In genomic region chr12:39503445-39503844, GRCh38 we compare ENCODE assay signal across 14 cellular contexts.
DNase-seq lines count a peak whose midpoint lies in the region; ATAC-seq lines count a peak whose summit lies in the region.
"Had no signal": no experiment of that assay in that cellular context is flagged by ENCODE, and none has a peak within 500 bp of the region (broad histone marks: within the 10 kb centered on the region; RNA-seq: fewer than 3 reads in every experiment).

No MANE protein-coding gene starts in this region.

- no peak overlapping the region for H4K8ac ChIP-seq in mesendoderm (ENCODE audit: low read depth, low read length)

- H2BK15ac ChIP-seq in mesendoderm (replicated peaks; ENCODE audit: low read depth) = no peak overlapping the region

- H3K18ac ChIP-seq in mesendoderm (ENCODE audit: low read length) = no peak overlapping the region

- no peak overlapping the region for H2BK5ac ChIP-seq in mesendoderm (ENCODE audit: low read length)

- H3K4me2 ChIP-seq in mesendoderm (ENCODE audit: low read length) = no peak overlapping the region

- H3K27ac ChIP-seq in mesendoderm (ENCODE audit: low read depth, low read length) = no peak overlapping the region

- WGBS in mesendoderm (ENCODE audit: extremely low coverage, insufficient coverage, low lambda C conversion rate) = 100% methylated on average over 1 of the region's 1 CpG

- H2BK120ac ChIP-seq in mesendoderm (ENCODE audit: low read depth, low read length) = no peak overlapping the region

- no peaks in the 10 kb centered on the region for H3K79me2 ChIP-seq in mesendoderm (ENCODE audit: control insufficient read depth, insufficient read depth, low read length)

- H3K4me3 ChIP-seq in mesendoderm (ENCODE audit: low read length) = no peak overlapping the region
- H3K4me3 ChIP-seq: lung had no signal

- DNase-seq in Caki2 (ENCODE audit: low read depth) (peak; percentile 25), NCI-H460 (ENCODE audit: extremely low read depth, low read depth) (peak; percentile 50), dermis blood vessel endothelial cell (peak; percentile 2), mesendoderm (peak; percentile 29), D341Med (ENCODE audit: low spot score) (no peak)
- no peak for DNase-seq in stimulated activated naive CD4-positive, alpha-beta T cell (lab: John Stamatoyannopoulos, UW)
- no peak for DNase-seq in stimulated activated CD4-positive, alpha-beta T cell treated with anti-CD3 and anti-CD28 coated beads, Interleukin-12 subunit alpha, Interleukin-12 subunit beta, amount 100 ng/mL, for 4 hours
- DNase-seq: activated CD8-positive, alpha-beta memory T cell treated with anti-CD3 and anti-CD28 coated beads, Interleukin-2, amount 10 ng/mL, durations not matched to agents 7 days and 5 days; activated naive CD8-positive, alpha-beta T cell treated with anti-CD3 and anti-CD28 coated beads for 36 hours; NCI-H526; nucleus accumbens; Right ventricle myocardium superior had no signal

- no peak overlapping the region for H3K23ac ChIP-seq in mesendoderm (ENCODE audit: low read length)

- H4K5ac ChIP-seq in mesendoderm (ENCODE audit: low read length) = no peak overlapping the region

- H2AK5ac ChIP-seq in mesendoderm (ENCODE audit: low read length) = no peak overlapping the region

- in situ Hi-C loops in Caki2 (cut with HindIII; ENCODE audit: low pct_unique_long_range_greater_than_20kb, low sequenced_read_pairs) = no loop called here

- H3K4ac ChIP-seq in mesendoderm (ENCODE audit: low read depth, low read length) = no peak overlapping the region

- H3K9ac ChIP-seq in mesendoderm (ENCODE audit: low read length) = no peak overlapping the region

- ATAC-seq in HG02678 (IDR thresholded peaks at IDR 0.05; ENCODE audit: unreplicated experiment) = no peak
- ATAC-seq: activated CD8-positive, alpha-beta memory T cell treated with anti-CD3 and anti-CD28 coated beads, Interleukin-2, amount 10 ng/mL, durations not matched to agents 7 days and 5 days had no signal

- H3K56ac ChIP-seq in mesendoderm (ENCODE audit: low read length) = no peak overlapping the region

- no peaks in the 10 kb centered on the region for H3K27me3 ChIP-seq in mesendoderm (ENCODE audit: insufficient read depth, low read length, poor library complexity)

- no peaks in the 10 kb centered on the region for H3K36me3 ChIP-seq in mesendoderm (ENCODE audit: control insufficient read depth, insufficient read depth, low read length)

- H3K4me1 ChIP-seq in mesendoderm (ENCODE audit: control insufficient read depth, low read depth, low read length) = no peaks in the 10 kb centered on the region

- no peaks in the 10 kb centered on the region for H3K79me1 ChIP-seq in mesendoderm (ENCODE audit: low read length)

Comparison
In these comparisons a context has a peak if more than half of its experiments do, and no peak if none do; other contexts are left out.
1. DNase-seq: peak in Caki2 (single experiment), NCI-H460 (single experiment), dermis blood vessel endothelial cell (single experiment) and mesendoderm (single experiment); none in stimulated activated naive CD4-positive, alpha-beta T cell (0 of 6), D341Med (single experiment) and stimulated activated CD4-positive, alpha-beta T cell treated with anti-CD3 and anti-CD28 coated beads, Interleukin-12 subunit alpha, Interleukin-12 subunit beta, amount 100 ng/mL, for 4 hours (single experiment).